20 cellular contexts compared by ENCODE assay signal in genomic region chr1:77874804-77875445, GRCh38. TPM values are rescaled to one million over a fixed set of nuclear protein-coding genes. Genes with fewer than 3 reads are reported as not detected.
A peak's percentile ranks its signal among the peaks of the same experiment; 100 is the strongest.
DNase-seq lines count a peak whose midpoint lies in the region; TF ChIP-seq lines count a peak whose summit lies in the region.
"Had no signal": no experiment of that assay in that cellular context is flagged by ENCODE, and none has a peak within 500 bp of the region (broad histone marks: within the 10 kb centered on the region; RNA-seq: fewer than 3 reads in every experiment).

No MANE protein-coding gene starts in this region.

- TF ChIP-seq POLR2A in erythroblast (IDR thresholded peaks at IDR 0.05; ENCODE audit: low read length): no peak

- H3K27me3 ChIP-seq in MG63 (no peaks in the 10 kb centered on the region), brain microvascular endothelial cell (replicated peaks) (no peaks in the 10 kb centered on the region)
- H3K27me3 ChIP-seq: ascending aorta, dorsolateral prefrontal cortex, esophagus muscularis mucosa, ovary had no signal

- peak; percentile 58 for DNase-seq in Caki2 (ENCODE audit: low read depth)
- peak; percentile 30 for DNase-seq in MG63
- DNase-seq in brain microvascular endothelial cell: peak; percentile 49
- peak; percentile 74 for DNase-seq in iris pigment epithelial cell (ENCODE audit: low read depth)
- no peak for DNase-seq in T-helper 1 cell
- no peak for DNase-seq in head of caudate nucleus
- DNase-seq in erythroblast (lab: John Stamatoyannopoulos, UW): no peak
- DNase-seq in NK-92 treated with Interleukin-12 subunit alpha and Interleukin-12 subunit beta, amount 100 ng/mL, for 24 hours (lab: John Stamatoyannopoulos, UW): no peak
- DNase-seq: activated gamma-delta T cell; dorsolateral prefrontal cortex; GDM1; left ventricle myocardium superior; NCI-H2029 treated with DMSO at 0.1 percent for 48 hours; NCI-H526 treated with DMSO at 0.1 percent for 48 hours; ovary; stimulated activated CD4-positive, alpha-beta T cell treated with anti-CD3 and anti-CD28 coated beads, Interleukin-4, amount 100 ng/mL, for 24 hours; T-cell had no signal

- H3K36me3 ChIP-seq in MG63 (peaks cover 14% of the 10 kb centered on the region), brain microvascular endothelial cell (replicated peaks) (no peaks in the 10 kb centered on the region)
- H3K36me3 ChIP-seq: ovary had no signal

- intact Hi-C loops in head of caudate nucleus (cut with DNase I): no loop called here

- H3K4me3 ChIP-seq in MG63 (no peak overlapping the region), brain microvascular endothelial cell (ENCODE audit: low read depth, low read length) (no peak overlapping the region)
- H3K4me3 ChIP-seq: ascending aorta, dorsolateral prefrontal cortex, esophagus muscularis mucosa, ovary, PC-9 had no signal

- in situ Hi-C loops in Caki2 (cut with HindIII; ENCODE audit: low pct_unique_long_range_greater_than_20kb, low sequenced_read_pairs): no loop called here
- in situ Hi-C loops in brain microvascular endothelial cell (cut with HindIII; ENCODE audit: low pct_ligation_motif_present, low sequenced_read_pairs): no loop called here

- no peak for TF ChIP-seq CTCF in brain microvascular endothelial cell (IDR thresholded peaks at IDR 0.05; ENCODE audit: low read depth, low read length, missing control alignments)

- no peaks in the 10 kb centered on the region for H3K9me3 ChIP-seq in MG63
- H3K9me3 ChIP-seq: ascending aorta, esophagus muscularis mucosa, ovary had no signal

- no peak overlapping the region for H3K27ac ChIP-seq in brain microvascular endothelial cell
- H3K27ac ChIP-seq: ascending aorta, dorsolateral prefrontal cortex, esophagus muscularis mucosa, ovary, PC-9 had no signal

RNA-seq across cellular contexts. Expression of gene NEXN, which starts 13.5 kb away (rescaled TPM):
- 1.7 and 1.8 TPM in 2 replicates for total RNA-seq in Caki2 (2014; rRNA removed; shearing (Covaris generic); ENCODE audit: low replicate concordance)
- total RNA-seq in MG63 (2014; rRNA removed; shearing (Covaris generic); ENCODE audit: low replicate concordance): 2.4 and 3.3 TPM in 2 replicates

Comparison
In these comparisons a context has a peak if more than half of its experiments do, and no peak if none do; other contexts are left out.
1. DNase-seq: peak in Caki2 (single experiment), MG63 (single experiment), brain microvascular endothelial cell (single experiment) and iris pigment epithelial cell (single experiment); none in T-helper 1 cell (0 of 5), head of caudate nucleus (0 of 42), erythroblast (0 of 2) and NK-92 treated with Interleukin-12 subunit alpha and Interleukin-12 subunit beta, amount 100 ng/mL, for 24 hours (single experiment).